In genomic region chr1:12113433-12114339, GRCh38 we compare ENCODE assay signal across 11 cellular contexts. TPM values are rescaled to one million over a fixed set of nuclear protein-coding genes. Genes with fewer than 3 reads are reported as not detected.
DNase-seq lines count a peak whose midpoint lies in the region; ATAC-seq, FAIRE-seq and TF ChIP-seq lines count a peak whose summit lies in the region.
"Had no signal": no experiment of that assay in that cellular context is flagged by ENCODE, and none has a peak within 500 bp of the region (broad histone marks: within the 10 kb centered on the region; RNA-seq: fewer than 3 reads in every experiment).

No MANE protein-coding gene starts in this region.

- POLR2A ChIA-PET in BJ (lab: Charles Lee): no interaction called here
- POLR2A ChIA-PET in activated CD8-positive, alpha-beta T cell treated with anti-CD3 and anti-CD28 coated beads for 36 hours (lab: Charles Lee): interaction anchor here (1.4 kb wide), 1 partner anchor 204 kb away, joined by 4 read pairs; no protein-coding TSS in a partner anchor

- peak; percentile 4; the same call in 1 of the 2 replicates for TF ChIP-seq CTCF in BJ (IDR thresholded peaks at IDR 0.05; ENCODE audit: insufficient read depth, low read depth, low read length)
- no peak for TF ChIP-seq CTCF in activated CD8-positive, alpha-beta T cell treated with anti-CD3 and anti-CD28 coated beads for 36 hours (IDR thresholded peaks at IDR 0.05)
- no peak for TF ChIP-seq CTCF in left ventricle myocardium inferior (IDR thresholded peaks at IDR 0.05; ENCODE audit: borderline replicate concordance)

- H3K4me1 ChIP-seq in left ventricle myocardium inferior (peaks cover 3% of the 10 kb centered on the region), small intestine (ENCODE audit: control insufficient read depth in 2 of 2, insufficient read depth in 1 of 2, low read depth in 1 of 2, low read length in 1 of 2) (no peaks in the 10 kb centered on the region)

- WGBS in small intestine, 3 donors: 72 to 84% (median 73%) methylated on average over 7 of the region's 7 CpGs

- peak overlapping the region; percentile 40 for H3K27ac Mint-ChIP-seq in activated CD8-positive, alpha-beta T cell treated with anti-CD3 and anti-CD28 coated beads for 36 hours

- no peaks in the 10 kb centered on the region for H3K27me3 Mint-ChIP-seq in activated CD8-positive, alpha-beta T cell treated with anti-CD3 and anti-CD28 coated beads for 36 hours

- CTCF ChIA-PET in BJ (lab: Yijun Ruan, JAX): interaction anchor here (1.3 to 14.4 kb wide), 4 partner anchors 10 to 163 kb away, joined by 3 to 359 read pairs (median 10); no protein-coding TSS in a partner anchor
- CTCF ChIA-PET in activated CD8-positive, alpha-beta T cell treated with anti-CD3 and anti-CD28 coated beads for 36 hours (lab: Charles Lee): interaction anchor here (1.2 to 3.5 kb wide), 4 partner anchors 11 to 96 kb away, joined by 3 to 17 read pairs (median 10); no protein-coding TSS in a partner anchor

- H3K36me3 ChIP-seq in BJ (ENCODE audit: control insufficient read depth, insufficient read depth, low read length) (no peaks in the 10 kb centered on the region), left ventricle myocardium inferior (no peaks in the 10 kb centered on the region), small intestine (ENCODE audit: control insufficient read depth in 2 of 2, insufficient read depth in 2 of 2, low read length in 2 of 2) (no peaks in the 10 kb centered on the region)

- intact Hi-C loops in activated CD8-positive, alpha-beta T cell treated with anti-CD3 and anti-CD28 coated beads for 36 hours (cut with micrococcal nuclease): no loop called here
- intact Hi-C loops in left ventricle myocardium inferior (cut with micrococcal nuclease): no loop called here

- H3K27me3 ChIP-seq in BJ (ENCODE audit: control insufficient read depth, insufficient read depth, low read length) (0 out of 2 replicates have a peak, but pooled peaks cover 1% of the 10 kb centered on the region), left ventricle myocardium inferior (ENCODE audit: low read depth) (peaks cover 57% of the 10 kb centered on the region), small intestine (ENCODE audit: control insufficient read depth in 2 of 2, insufficient read depth in 2 of 2, low read length in 2 of 2) (no peaks in the 10 kb centered on the region)

- no peak for DNase-seq in BJ (ENCODE audit: low read depth)
- DNase-seq in H4 (ENCODE audit: low spot score): peak; percentile 42
- DNase-seq in activated CD8-positive, alpha-beta T cell treated with anti-CD3 and anti-CD28 coated beads for 36 hours: peak; percentile 36
- no peak for DNase-seq in left ventricle myocardium inferior
- DNase-seq in NCI-H146 (lab: John Stamatoyannopoulos, UW): no peak
- DNase-seq in LoVo (ENCODE audit: low spot score): no peak
- DNase-seq in small intestine: no peak
- DNase-seq: effector CD8-positive, alpha-beta T cell had no signal

- no peak overlapping the region for H3K4me3 Mint-ChIP-seq in activated CD8-positive, alpha-beta T cell treated with anti-CD3 and anti-CD28 coated beads for 36 hours

- H3K9me3 ChIP-seq in left ventricle myocardium inferior (replicated peaks): no peaks in the 10 kb centered on the region
- no peaks in the 10 kb centered on the region for H3K9me3 ChIP-seq in small intestine (ENCODE audit: control insufficient read depth, low read depth)

- peak; percentile 79 for ATAC-seq in activated CD8-positive, alpha-beta T cell treated with anti-CD3 and anti-CD28 coated beads for 36 hours
- no peak for ATAC-seq in HG03378 (IDR thresholded peaks at IDR 0.05; ENCODE audit: unreplicated experiment)

- no peaks in the 10 kb centered on the region for H3K9me3 Mint-ChIP-seq in activated CD8-positive, alpha-beta T cell treated with anti-CD3 and anti-CD28 coated beads for 36 hours

- no peaks in the 10 kb centered on the region for H3K36me3 Mint-ChIP-seq in activated CD8-positive, alpha-beta T cell treated with anti-CD3 and anti-CD28 coated beads for 36 hours (ENCODE audit: low read depth)

- H3K27ac ChIP-seq in left ventricle myocardium inferior (replicated peaks) (peak overlapping the region; percentile 46), small intestine (ENCODE audit: low read depth in 1 of 2, low read length in 1 of 2) (no peak overlapping the region)
- H3K27ac ChIP-seq: KMS-11 had no signal

- H3K4me3 ChIP-seq in BJ (ENCODE audit: low read depth, low read length) (no peak overlapping the region), left ventricle myocardium inferior (no peak overlapping the region), small intestine (ENCODE audit: low read depth in 1 of 2, low read length in 2 of 2) (no peak overlapping the region)
- H3K4me3 ChIP-seq: skin epidermis had no signal

- H3K4me1 Mint-ChIP-seq in activated CD8-positive, alpha-beta T cell treated with anti-CD3 and anti-CD28 coated beads for 36 hours (ENCODE audit: low read depth): peaks cover 9% of the 10 kb centered on the region

- FAIRE-seq in small intestine (lab: Jason Lieb, UNC): no peak

RNA-seq across cellular contexts. Expression of gene TNFRSF8, which starts 50.6 kb away (rescaled TPM):
- polyA plus RNA-seq in BJ (2011; rRNA removed) (not detected in 2 replicates), small intestine (1 to 10 TPM in 1 of 3 donors, under 1 TPM in 1, not detected in 1; 0.54 to 2.1 TPM)
- polyA minus RNA-seq in BJ (2011; rRNA and poly(A)+ RNA removed): not detected in 2 replicates
- total RNA-seq in H4 (2014; rRNA removed; shearing (Covaris generic)): 0.02 TPM in 1 of 2 replicates, not detected in the other
- 1 to 10 TPM; 1.5 to 1.8 TPM for total RNA-seq in activated CD8-positive, alpha-beta T cell treated with anti-CD3 and anti-CD28 coated beads for 36 hours
- 0.82 TPM for total RNA-seq in left ventricle myocardium inferior

RNA-seq across cellular contexts. Expression of gene TNFRSF1B, which starts 53.1 kb away (rescaled TPM):
- polyA plus RNA-seq in BJ (2011; rRNA removed): 0.47 and 0.60 TPM in 2 replicates
- polyA minus RNA-seq in BJ (2011; rRNA and poly(A)+ RNA removed): 0.26 and 2.2 TPM in 2 replicates
- 0.47 and 0.93 TPM in 2 replicates for total RNA-seq in H4 (2014; rRNA removed; shearing (Covaris generic))
- total RNA-seq in activated CD8-positive, alpha-beta T cell treated with anti-CD3 and anti-CD28 coated beads for 36 hours: 100 to 1,000 TPM; 173 to 191 TPM
- 16.2 TPM for total RNA-seq in left ventricle myocardium inferior
- 10 to 100 TPM; 17.2 to 30.4 (median 20.0) TPM for polyA plus RNA-seq in small intestine

Comparison
In these comparisons a context has a peak if more than half of its experiments do, and no peak if none do; other contexts are left out.
1. DNase-seq: peak in H4 (single experiment) and activated CD8-positive, alpha-beta T cell treated with anti-CD3 and anti-CD28 coated beads for 36 hours (single experiment); none in BJ (single experiment), left ventricle myocardium inferior (single experiment), NCI-H146 (single experiment), LoVo (single experiment) and small intestine (single experiment).
2. RNA of gene TNFRSF1B, which starts 53.1 kb away (total RNA-seq): 173 to 191 TPM in activated CD8-positive, alpha-beta T cell treated with anti-CD3 and anti-CD28 coated beads for 36 hours; 16.2 TPM in left ventricle myocardium inferior (single experiment) and 0.47 to 0.93 TPM in H4; every median in the first group is over 10 times any median in the second.